11 cellular contexts compared by ENCODE assay signal in genomic region chr16:67100569-67101300, GRCh38. TPM values are rescaled to one million over a fixed set of nuclear protein-coding genes. Genes with fewer than 3 reads are reported as not detected.
DNase-seq lines count a peak whose midpoint lies in the region; TF ChIP-seq lines count a peak whose summit lies in the region.
"Had no signal": no experiment of that assay in that cellular context is flagged by ENCODE, and none has a peak within 500 bp of the region (broad histone marks: within the 10 kb centered on the region; RNA-seq: fewer than 3 reads in every experiment).

No MANE protein-coding gene starts in this region.

- no peaks in the 10 kb centered on the region for H3K9me3 ChIP-seq in neural progenitor cell (ENCODE audit: low read depth)
- H3K9me3 ChIP-seq in suprapubic skin = no peaks in the 10 kb centered on the region
- H3K9me3 ChIP-seq: BLaER1 had no signal

- no peak overlapping the region for H2AFZ ChIP-seq in neural progenitor cell (replicated peaks)

- H3K36me3 Mint-ChIP-seq in neural progenitor cell = peaks cover 10% of the 10 kb centered on the region

- peak; percentile 4 for DNase-seq in NCI-H1436 (lab: John Stamatoyannopoulos, UW)
- no peak for DNase-seq in NCI-H1436 treated with DMSO at 0.1 percent for 48 hours (lab: John Stamatoyannopoulos, UW)
- no peak for DNase-seq in LNCaP clone FGC (ENCODE audit: low read depth)
- DNase-seq in cerebellar cortex (ENCODE audit: low spot score) = peak; percentile 51
- no peak for DNase-seq in neural progenitor cell (ENCODE audit: low spot score)
- no peak for DNase-seq in suprapubic skin (ENCODE audit: low spot score in 2 of 2)
- no peak for DNase-seq in NCI-H187 (lab: John Stamatoyannopoulos, UW)
- DNase-seq in NOMO-1 treated with DMSO at 0.1 percent for 48 hours (lab: John Stamatoyannopoulos, UW; ENCODE audit: unreplicated experiment) = no peak
- DNase-seq: activated naive CD4-positive, alpha-beta T cell treated with anti-CD3 and anti-CD28 coated beads, Interleukin-2, amount 50 U/mL, for 16 hours had no signal

- no peak for TF ChIP-seq POLR2A in suprapubic skin (IDR thresholded peaks at IDR 0.05)

- H3K4me1 Mint-ChIP-seq in neural progenitor cell = no peaks in the 10 kb centered on the region

- H3K27me3 Mint-ChIP-seq in neural progenitor cell (ENCODE audit: insufficient read depth, low read depth) = no peaks in the 10 kb centered on the region

- H3K9ac ChIP-seq in neural progenitor cell = no peak overlapping the region
- H3K9ac ChIP-seq: BLaER1 had no signal

- no peaks in the 10 kb centered on the region for H3K36me3 ChIP-seq in neural progenitor cell
- peaks cover 14% of the 10 kb centered on the region for H3K36me3 ChIP-seq in suprapubic skin

- no peak overlapping the region for H3K4me2 ChIP-seq in neural progenitor cell
- H3K4me2 ChIP-seq: BLaER1 had no signal

- H3K27ac Mint-ChIP-seq in neural progenitor cell = no peak overlapping the region

- peaks cover 8% of the 10 kb centered on the region for H3F3A ChIP-seq in neural progenitor cell (ENCODE audit: low read depth)

- TF ChIP-seq EP300 in suprapubic skin (IDR thresholded peaks at IDR 0.05) = no peak

- H3K4me1 ChIP-seq in neural progenitor cell (no peaks in the 10 kb centered on the region), suprapubic skin (peaks cover 14% of the 10 kb centered on the region)
- H3K4me1 ChIP-seq: BLaER1 had no signal

- TF ChIP-seq CTCF in LNCaP clone FGC (IDR thresholded peaks at IDR 0.05; ENCODE audit: control insufficient read depth, extremely low read depth, insufficient read depth) (peak; percentile 26), neural progenitor cell (IDR thresholded peaks at IDR 0.05) (peak; percentile 34), suprapubic skin (IDR thresholded peaks at IDR 0.05) (no peak)

- H3K27me3 ChIP-seq in neural progenitor cell (no peaks in the 10 kb centered on the region), suprapubic skin (no peaks in the 10 kb centered on the region)
- H3K27me3 ChIP-seq: BLaER1 had no signal

- no peaks in the 10 kb centered on the region for H3K9me3 Mint-ChIP-seq in neural progenitor cell

- H3K27ac ChIP-seq in neural progenitor cell (no peak overlapping the region), suprapubic skin (no peak overlapping the region)
- H3K27ac ChIP-seq: BLaER1 had no signal

- no peaks in the 10 kb centered on the region for H3K79me2 ChIP-seq in neural progenitor cell (ENCODE audit: low read depth)

- H3K4me3 Mint-ChIP-seq in neural progenitor cell = no peak overlapping the region

- no peaks in the 10 kb centered on the region for H4K20me1 ChIP-seq in neural progenitor cell (ENCODE audit: low read depth)

- WGBS in suprapubic skin = 90% methylated on average over 1 of the region's 1 CpG

- H3K4me3 ChIP-seq in LNCaP clone FGC (ENCODE audit: low read depth, low read length) (no peak overlapping the region), neural progenitor cell (no peak overlapping the region), suprapubic skin (no peak overlapping the region)
- H3K4me3 ChIP-seq: BLaER1, lung had no signal

RNA-seq across cellular contexts. Expression of gene PHAF1, which starts 9.0 kb away (rescaled TPM):
- 29.1 and 31.5 TPM in 2 replicates for total RNA-seq in neural progenitor cell (ENCODE audit: low replicate concordance)
- total RNA-seq in suprapubic skin = 10 to 100 TPM; 44.0 to 60.9 (median 53.1) TPM

RNA-seq across cellular contexts. Expression of gene B3GNT9, which starts 50.1 kb away (rescaled TPM):
- 2.6 and 5.9 TPM in 2 replicates for total RNA-seq in neural progenitor cell (ENCODE audit: low replicate concordance)
- 1 to 10 TPM; 7.5 to 9.7 (median 9.0) TPM for total RNA-seq in suprapubic skin

RNA-seq across cellular contexts. Expression of gene TRADD, which starts 59.0 kb away (rescaled TPM):
- total RNA-seq in neural progenitor cell (ENCODE audit: low replicate concordance) (0.25 and 0.30 TPM in 2 replicates), suprapubic skin (10 to 100 TPM; 25.9 to 34.4 (median 28.7) TPM)

RNA-seq across cellular contexts. Expression of gene FBXL8, which starts 59.0 kb away (rescaled TPM):
- total RNA-seq in neural progenitor cell (ENCODE audit: low replicate concordance) (not detected in 2 replicates), suprapubic skin (100 to 1,000 TPM in 1 of 4 donors, 10 to 100 TPM in 3; 45.0 to 134 (median 58.8) TPM)

Comparison
In these comparisons a context has a peak if more than half of its experiments do, and no peak if none do; other contexts are left out.
1. DNase-seq: peak in NCI-H1436 (single experiment) and cerebellar cortex (single experiment); none in NCI-H1436 treated with DMSO at 0.1 percent for 48 hours (single experiment), LNCaP clone FGC (single experiment), neural progenitor cell (single experiment), suprapubic skin (0 of 2), NCI-H187 (0 of 2) and NOMO-1 treated with DMSO at 0.1 percent for 48 hours (single experiment).
2. CTCF ChIP-seq: peak in LNCaP clone FGC (single experiment) and neural progenitor cell (single experiment); none in suprapubic skin (0 of 2).
3. RNA of gene TRADD, which starts 59.0 kb away (total RNA-seq): 25.9 to 34.4 TPM in suprapubic skin; 0.25 to 0.30 TPM in neural progenitor cell; every median in the first group is over 10 times any median in the second.